Comparison of ENCODE assay signal across 8 cellular contexts in genomic region chr2:229980440-229981184, GRCh38. TPM values are rescaled to one million over a fixed set of nuclear protein-coding genes. Genes with fewer than 3 reads are reported as not detected.
DNase-seq lines count a peak whose midpoint lies in the region; ATAC-seq, FAIRE-seq and TF ChIP-seq lines count a peak whose summit lies in the region.

No MANE protein-coding gene starts in this region.

- no peaks in the 10 kb centered on the region for H3F3A ChIP-seq in SK-N-SH (replicated peaks; ENCODE audit: insufficient read depth)

- H3K27ac ChIP-seq in HEK293 (ENCODE audit: extremely low read depth, low read depth, low read length) = no peak overlapping the region
- peak overlapping the region; percentile 14 to 64 for H3K27ac ChIP-seq in SK-N-SH (ENCODE audit: low read depth in 2 of 2, low read length in 1 of 2)
- peak overlapping the region; percentile 53 to 78 (median 67) for H3K27ac ChIP-seq in esophagus squamous epithelium

- H3K27me3 ChIP-seq in SK-N-SH (ENCODE audit: insufficient read depth) = no peaks in the 10 kb centered on the region
- H3K27me3 ChIP-seq in esophagus squamous epithelium = no peaks in the 10 kb centered on the region

- H3K9me3 ChIP-seq in HEK293 (ENCODE audit: control insufficient read depth, insufficient read depth, low read depth, low read length) (no peaks in the 10 kb centered on the region), SK-N-SH (no peaks in the 10 kb centered on the region), esophagus squamous epithelium (no peaks in the 10 kb centered on the region)

- ATAC-seq in omental fat pad (ENCODE audit: low FRiP score) = peak; percentile 93
- ATAC-seq in HG03039 (IDR thresholded peaks at IDR 0.05; ENCODE audit: unreplicated experiment) = no peak

- CTCF ChIA-PET in HEK293 (lab: Yijun Ruan, JAX) = no interaction called here
- CTCF ChIA-PET in SK-N-SH (lab: Yijun Ruan, JAX) = interaction anchor here (1.4 kb wide), 1 partner anchor 87 kb away, joined by 4 read pairs; no protein-coding TSS in a partner anchor

- intact Hi-C loops in esophagus squamous epithelium (cut with DNase I) = no loop called here

- TF ChIP-seq RAD21 in SK-N-SH (IDR thresholded peaks at IDR 0.05; ENCODE audit: low read length) = no peak

- TF ChIP-seq EP300 in SK-N-SH (IDR thresholded peaks at IDR 0.05; ENCODE audit: borderline replicate concordance in 1 of 2, low read depth in 1 of 2, low read length in 1 of 2) = no peak

- POLR2A ChIA-PET in HEK293 (lab: Yijun Ruan, JAX) (no interaction called here), SK-N-SH (lab: Yijun Ruan, JAX) (no interaction called here)

- no peaks in the 10 kb centered on the region for H3K9me2 ChIP-seq in SK-N-SH

- H2AFZ ChIP-seq in SK-N-SH (ENCODE audit: low read depth) = peak overlapping the region; percentile 47; the same call in 1 of the 2 replicates

- no peak for FAIRE-seq in GM19239 (lab: Jason Lieb, UNC)

- H3K4me1 ChIP-seq in HEK293 (ENCODE audit: control insufficient read depth, insufficient read depth, low read length) = no peaks in the 10 kb centered on the region
- H3K4me1 ChIP-seq in SK-N-SH (ENCODE audit: control insufficient read depth in 1 of 2, insufficient read depth in 2 of 2, low read depth in 1 of 2, low read length in 1 of 2) = peaks cover 6 to 12% of the 10 kb centered on the region in 2 experiments; a peak in 1 of 4 replicates
- H3K4me1 ChIP-seq in esophagus squamous epithelium = peaks cover 3 to 17% (median 12%) of the 10 kb centered on the region in 3 donors

- TF ChIP-seq POLR2A in esophagus squamous epithelium (IDR thresholded peaks at IDR 0.05) = no peak

- DNase-seq in AG20443 (ENCODE audit: low spot score) = peak; percentile 76
- DNase-seq in SK-N-SH = peak; percentile 55
- no peak for DNase-seq in esophagus squamous epithelium (lab: John Stamatoyannopoulos, UW)
- peak; percentile 26 for DNase-seq in omental fat pad (ENCODE audit: low spot score)
- no peak for DNase-seq in GM19239 (ENCODE audit: insufficient read length, low spot score)
- no peak for DNase-seq in activated T-cell treated with anti-CD3 and anti-CD28 coated beads, Interleukin-2, amount 50 U/mL, for 1 hour

- no peaks in the 10 kb centered on the region; a peak in 1 of 3 replicates for H3K36me3 ChIP-seq in HEK293 (ENCODE audit: control insufficient read depth in 2 of 2, insufficient read depth in 1 of 2, low read length in 2 of 2)
- no peaks in the 10 kb centered on the region for H3K36me3 ChIP-seq in SK-N-SH (replicated peaks in 1 of 2; ENCODE audit: control insufficient read depth in 1 of 2, insufficient read depth in 2 of 2, low read length in 1 of 2)
- H3K36me3 ChIP-seq in esophagus squamous epithelium = no peaks in the 10 kb centered on the region

- H4K20me1 ChIP-seq in SK-N-SH (ENCODE audit: insufficient read depth) = no peaks in the 10 kb centered on the region

- TF ChIP-seq CTCF in HEK293 (tag by site-specific recombination; IDR thresholded peaks at IDR 0.05) = no peak
- no peak for TF ChIP-seq CTCF in SK-N-SH (IDR thresholded peaks at IDR 0.05)
- no peak for TF ChIP-seq CTCF in esophagus squamous epithelium (IDR thresholded peaks at IDR 0.05)
- TF ChIP-seq CTCF in omental fat pad (IDR thresholded peaks at IDR 0.05) = no peak

- WGBS in SK-N-SH (ENCODE audit: low lambda C conversion rate) = 28% methylated on average over 5 of the region's 7 CpGs
- 16 to 20% methylated on average over 3 to 7 of the region's 7 CpGs for WGBS in esophagus squamous epithelium, 2 donors

- no peaks in the 10 kb centered on the region for H3K79me2 ChIP-seq in SK-N-SH (ENCODE audit: insufficient read depth)

- H3K4me2 ChIP-seq in SK-N-SH = peak overlapping the region; percentile 4; the same call in 1 of the 2 replicates

- no peak overlapping the region for H3K4me3 ChIP-seq in HEK293 (ENCODE audit: low read depth, low read length)
- no peak overlapping the region for H3K4me3 ChIP-seq in SK-N-SH (ENCODE audit: low read depth in 2 of 2, low read length in 1 of 2)
- peak overlapping the region in 2 of 4 donors; percentile 14 to 51 for H3K4me3 ChIP-seq in esophagus squamous epithelium

- no peak overlapping the region for H3K9ac ChIP-seq in SK-N-SH

TF ChIP-seq in HEK293, 187 proteins besides CTCF, POLR2A, EP300 and RAD21 (continues in another document):
- TF ChIP-seq REST (tag by site-specific recombination; IDR thresholded peaks at IDR 0.05) = peak; percentile 63

TF ChIP-seq in SK-N-SH, 30 proteins besides CTCF, POLR2A, EP300 and RAD21:
- no peak for TF ChIP-seq SMC3 (IDR thresholded peaks at IDR 0.05; ENCODE audit: low read depth, low read length)
- TF ChIP-seq GATA2 (CRISPR knock-in tag; IDR thresholded peaks at IDR 0.05) = peak; percentile 28; the same call in 1 of the 2 replicates
- peak; percentile 75 for TF ChIP-seq REST (IDR thresholded peaks at IDR 0.05; ENCODE audit: low read depth, low read length)
TF ChIP-seq in SK-N-SH: peak in this region for 2.

RNA-seq across cellular contexts. Expression of gene FBXO36, which starts 58.3 kb away (rescaled TPM):
- 3.9 and 5.7 TPM in 2 replicates for polyA plus RNA-seq in SK-N-SH (2012; rRNA removed)
- 5.2 and 5.5 TPM in 2 replicates for polyA plus RNA-seq in SK-N-SH (2012; cell fraction: cytosol; rRNA removed)
- 2.5 and 4.4 TPM in 2 replicates for polyA plus RNA-seq in SK-N-SH (2012; cell fraction: nucleus; rRNA removed)
- 1 to 10 TPM in 3 of 4 donors, under 1 TPM in 1; 0.79 to 2.7 (median 1.3) TPM for total RNA-seq in esophagus squamous epithelium
- 1 to 10 TPM; 1.1 to 3.5 (median 2.3) TPM for total RNA-seq in omental fat pad

RNA-seq across cellular contexts. Expression of gene TRIP12, which starts 58.8 kb away (rescaled TPM):
- polyA plus RNA-seq in SK-N-SH (2012; rRNA removed) = 30.3 and 47.5 TPM in 2 replicates
- polyA plus RNA-seq in SK-N-SH (2012; cell fraction: cytosol; rRNA removed) = 33.4 and 36.6 TPM in 2 replicates
- 45.5 and 95.4 TPM in 2 replicates for polyA plus RNA-seq in SK-N-SH (2012; cell fraction: nucleus; rRNA removed)
- total RNA-seq in esophagus squamous epithelium = 100 to 1,000 TPM in 2 of 4 donors, 10 to 100 TPM in 2; 84.8 to 174 (median 125) TPM
- 100 to 1,000 TPM; 178 to 256 (median 193) TPM for total RNA-seq in omental fat pad

Comparison
In these comparisons a context has a peak if more than half of its experiments do, and no peak if none do; other contexts are left out.
1. DNase-seq: peak in AG20443 (single experiment), SK-N-SH (single experiment) and omental fat pad (single experiment); none in esophagus squamous epithelium (single experiment), GM19239 (single experiment) and activated T-cell treated with anti-CD3 and anti-CD28 coated beads, Interleukin-2, amount 50 U/mL, for 1 hour (single experiment).